Comparison of ENCODE assay signal across 9 cellular contexts in genomic region chr16:30351586-30352419, GRCh38. TPM values are rescaled to one million over a fixed set of nuclear protein-coding genes. Genes with fewer than 3 reads are reported as not detected.
DNase-seq lines count a peak whose midpoint lies in the region; ATAC-seq and TF ChIP-seq lines count a peak whose summit lies in the region.
"Had no signal": no experiment of that assay in that cellular context is flagged by ENCODE, and none has a peak within 500 bp of the region (broad histone marks: within the 10 kb centered on the region; RNA-seq: fewer than 3 reads in every experiment).

No MANE protein-coding gene starts in this region.

- no peaks in the 10 kb centered on the region for H3K9me3 ChIP-seq in stomach

- intact Hi-C loops in stomach (cut with DNase I; ENCODE audit: low total_unique reads) = no loop called here

- no peaks in the 10 kb centered on the region for H3K27me3 ChIP-seq in stomach
- H3K27me3 ChIP-seq: cardiac muscle cell had no signal

- H3K4me1 ChIP-seq in stomach = peaks cover 45 to 60% (median 51%) of the 10 kb centered on the region in 4 donors

- DNase-seq in HT1080 (ENCODE audit: low read depth) (peak; percentile 84), anterior cingulate cortex (lab: John Stamatoyannopoulos, UW) (peak in 53 of 58 donors; percentile 50 to 93 (median 76)), hypothalamus (lab: John Stamatoyannopoulos, UW) (peak in 45 of 51 donors; percentile 15 to 91 (median 73)), stomach (peak; percentile 92), SKM-1 (lab: John Stamatoyannopoulos, UW; ENCODE audit: unreplicated experiment) (no peak), T-helper 9 cell (no peak)

- TF ChIP-seq EP300 in stomach (IDR thresholded peaks at IDR 0.05) = no peak

- ATAC-seq in HG03439 (IDR thresholded peaks at IDR 0.05; ENCODE audit: unreplicated experiment) (no peak), GM18909 (IDR thresholded peaks at IDR 0.05; ENCODE audit: poor library complexity, unreplicated experiment) (no peak)

- WGBS in stomach, 5 donors = 59 to 65% (median 62%) methylated on average over 11 of the region's 11 CpGs

- H3K27ac ChIP-seq in stomach = peak overlapping the region in 4 of 5 donors; percentile 95 to 98 (median 97)
- H3K27ac ChIP-seq: cardiac muscle cell had no signal

- TF ChIP-seq POLR2A in stomach (IDR thresholded peaks at IDR 0.05) = no peak

- no peak for TF ChIP-seq CTCF in stomach (IDR thresholded peaks at IDR 0.05)

- no peak overlapping the region for H3K4me3 ChIP-seq in stomach
- H3K4me3 ChIP-seq: cardiac muscle cell had no signal

- H3K36me3 ChIP-seq in stomach = peaks cover 26 to 45% (median 41%) of the 10 kb centered on the region in 4 donors

RNA-seq across cellular contexts. Expression of gene CD2BP2, which starts 3.3 kb away (rescaled TPM):
- 70.0 and 77.7 TPM in 2 replicates for total RNA-seq in HT1080 (2014; rRNA removed; shearing (Covaris generic))
- polyA plus RNA-seq in HT1080 (2015; cell fraction: cytosol; rRNA removed) = 49.8 and 54.3 TPM in 2 replicates
- polyA plus RNA-seq in HT1080 (2015; cell fraction: nucleus; rRNA removed) = 107 and 109 TPM in 2 replicates
- total RNA-seq in stomach = 10 to 100 TPM in 4 of 5 donors, 1 to 10 TPM in 1; 8.8 to 30.8 (median 18.3) TPM
- polyA plus RNA-seq in stomach = 10 to 100 TPM; 37.1 to 45.2 (median 41.4) TPM

RNA-seq across cellular contexts. Expression of gene TBC1D10B, which starts 18.5 kb away (rescaled TPM):
- total RNA-seq in HT1080 (2014; rRNA removed; shearing (Covaris generic)) = 33.4 and 37.2 TPM in 2 replicates
- 23.5 and 26.7 TPM in 2 replicates for polyA plus RNA-seq in HT1080 (2015; cell fraction: cytosol; rRNA removed)
- polyA plus RNA-seq in HT1080 (2015; cell fraction: nucleus; rRNA removed) = 28.4 and 32.3 TPM in 2 replicates
- total RNA-seq in stomach = 10 to 100 TPM; 25.1 to 89.2 (median 33.2) TPM
- polyA plus RNA-seq in stomach = 10 to 100 TPM; 20.5 to 25.0 (median 22.0) TPM

RNA-seq across cellular contexts. Expression of gene MYL11, which starts 22.8 kb away (rescaled TPM):
- not detected in 2 replicates for total RNA-seq in HT1080 (2014; rRNA removed; shearing (Covaris generic))
- not detected in 2 replicates for polyA plus RNA-seq in HT1080 (2015; cell fraction: cytosol; rRNA removed)
- not detected in 2 replicates for polyA plus RNA-seq in HT1080 (2015; cell fraction: nucleus; rRNA removed)
- total RNA-seq in stomach = not detected
- 1 to 10 TPM in 2 of 3 donors, not detected in 1; 1.6 to 4.7 TPM for polyA plus RNA-seq in stomach
- total RNA-seq: cardiac muscle cell had no signal

RNA-seq across cellular contexts. Expression of gene SEPTIN1, which starts 30.6 kb away (rescaled TPM):
- total RNA-seq in HT1080 (2014; rRNA removed; shearing (Covaris generic)) = 0.26 and 0.43 TPM in 2 replicates
- 0.44 and 0.70 TPM in 2 replicates for polyA plus RNA-seq in HT1080 (2015; cell fraction: cytosol; rRNA removed)
- polyA plus RNA-seq in HT1080 (2015; cell fraction: nucleus; rRNA removed) = 0.10 and 0.18 TPM in 2 replicates
- total RNA-seq in stomach = 1 to 10 TPM in 3 of 5 donors, under 1 TPM in 1, not detected in 1; 0.72 to 6.2 (median 3.9) TPM
- 10 to 100 TPM in 1 of 3 donors, 1 to 10 TPM in 2; 5.2 to 10.5 (median 7.0) TPM for polyA plus RNA-seq in stomach

RNA-seq across cellular contexts. Expression of gene ZNF48, which starts 43.4 kb away (rescaled TPM):
- total RNA-seq in HT1080 (2014; rRNA removed; shearing (Covaris generic)) = 12.2 and 13.6 TPM in 2 replicates
- polyA plus RNA-seq in HT1080 (2015; cell fraction: cytosol; rRNA removed) = 6.2 and 7.2 TPM in 2 replicates
- 5.6 and 8.1 TPM in 2 replicates for polyA plus RNA-seq in HT1080 (2015; cell fraction: nucleus; rRNA removed)
- 10 to 100 TPM in 1 of 5 donors, 1 to 10 TPM in 4; 4.0 to 33.6 (median 5.4) TPM for total RNA-seq in stomach
- polyA plus RNA-seq in stomach = 1 to 10 TPM; 3.9 to 5.5 (median 4.6) TPM

Comparison
In these comparisons a context has a peak if more than half of its experiments do, and no peak if none do; other contexts are left out.
1. DNase-seq: peak in HT1080 (single experiment), anterior cingulate cortex (53 of 58), hypothalamus (45 of 51) and stomach (single experiment); none in SKM-1 (single experiment) and T-helper 9 cell (single experiment).